13 cellular contexts compared by ENCODE assay signal in genomic region chr10:4270116-4270515, GRCh38.
A peak's percentile ranks its signal among the peaks of the same experiment; 100 is the strongest.
DNase-seq lines count a peak whose midpoint lies in the region; ATAC-seq and TF ChIP-seq lines count a peak whose summit lies in the region.
"Had no signal": no experiment of that assay in that cellular context is flagged by ENCODE, and none has a peak within 500 bp of the region (broad histone marks: within the 10 kb centered on the region; RNA-seq: fewer than 3 reads in every experiment).

No MANE protein-coding gene starts in this region.

- H3K36me3 ChIP-seq in left ventricle myocardium inferior (no peaks in the 10 kb centered on the region), upper lobe of right lung (no peaks in the 10 kb centered on the region), endodermal cell (ENCODE audit: control insufficient read depth, insufficient read depth, low read length) (no peaks in the 10 kb centered on the region)
- H3K36me3 ChIP-seq: gastrocnemius medialis, pancreas had no signal

- 92 to 100% methylated on average over 2 to 4 of the region's 4 CpGs for WGBS in endodermal cell (ENCODE audit: insufficient coverage in 1 of 2, insufficient read length in 1 of 2), 2 experiments

- peaks cover 22% of the 10 kb centered on the region for H3K9me3 Mint-ChIP-seq in endodermal cell

- H3K4me3 ChIP-seq in left ventricle myocardium inferior (no peak overlapping the region), upper lobe of right lung (no peak overlapping the region), endodermal cell (ENCODE audit: low read length) (no peak overlapping the region)
- H3K4me3 ChIP-seq: gastrocnemius medialis, pancreas had no signal

- H3K36me3 Mint-ChIP-seq in endodermal cell (ENCODE audit: low read depth), result no peaks in the 10 kb centered on the region

- DNase-seq in SIG-M5 treated with dmso at 0.1 percent for 504 hours (lab: John Stamatoyannopoulos, UW; ENCODE audit: unreplicated experiment), result peak; percentile 47
- no peak for DNase-seq in SIG-M5 (lab: John Stamatoyannopoulos, UW)
- peak; percentile 66 for DNase-seq in astrocyte of the hippocampus (ENCODE audit: low read depth, low spot score)
- DNase-seq in left ventricle myocardium inferior, result no peak
- no peak for DNase-seq in upper lobe of right lung
- DNase-seq in activated T-cell treated with anti-CD3 and anti-CD28 coated beads for 4 hours, result no peak
- no peak for DNase-seq in stimulated activated naive CD4-positive, alpha-beta T cell (lab: John Stamatoyannopoulos, UW)
- DNase-seq in endodermal cell, result no peak
- DNase-seq: 8988T; activated naive CD4-positive, alpha-beta T cell treated with Interleukin-2 at 50 U/mL for 16 hours; NCI-H2107; pancreas had no signal

- no peaks in the 10 kb centered on the region for H3K27me3 Mint-ChIP-seq in endodermal cell (ENCODE audit: insufficient read depth)

- H3K9ac ChIP-seq in endodermal cell (ENCODE audit: extremely low read depth, low read length, poor library complexity, severe bottlenecking), result no peak overlapping the region

- ATAC-seq in upper lobe of right lung, result peak; percentile 87

- H3K4me3 Mint-ChIP-seq in endodermal cell, result no peak overlapping the region

- no peak overlapping the region for H3K27ac Mint-ChIP-seq in endodermal cell

- H3K9me3 ChIP-seq in left ventricle myocardium inferior (replicated peaks) (no peaks in the 10 kb centered on the region), upper lobe of right lung (no peaks in the 10 kb centered on the region), endodermal cell (ENCODE audit: control insufficient read depth, low read length) (peaks cover 18% of the 10 kb centered on the region)
- H3K9me3 ChIP-seq: gastrocnemius medialis, pancreas had no signal

- H3K4me1 Mint-ChIP-seq in endodermal cell, result no peaks in the 10 kb centered on the region

- H3K4me1 ChIP-seq in left ventricle myocardium inferior (peaks cover 28% of the 10 kb centered on the region), upper lobe of right lung (peaks cover 23% of the 10 kb centered on the region), endodermal cell (ENCODE audit: control insufficient read depth, insufficient read depth, low read length) (no peaks in the 10 kb centered on the region)
- H3K4me1 ChIP-seq: pancreas had no signal

- intact Hi-C loops in left ventricle myocardium inferior (cut with micrococcal nuclease) (no loop called here), upper lobe of right lung (cut with DNase I) (no loop called here)

- no peaks in the 10 kb centered on the region for H3K27me3 ChIP-seq in left ventricle myocardium inferior (ENCODE audit: low read depth)
- no peaks in the 10 kb centered on the region for H3K27me3 ChIP-seq in upper lobe of right lung
- H3K27me3 ChIP-seq in endodermal cell (ENCODE audit: control insufficient read depth, insufficient read depth, low read length, poor library complexity, severe bottlenecking), result no peaks in the 10 kb centered on the region
- H3K27me3 ChIP-seq: gastrocnemius medialis had no signal

- H3K27ac ChIP-seq in left ventricle myocardium inferior (replicated peaks) (peak overlapping the region; percentile 2), upper lobe of right lung (no peak overlapping the region), endodermal cell (ENCODE audit: low read depth, low read length) (no peak overlapping the region)
- H3K27ac ChIP-seq: gastrocnemius medialis, pancreas had no signal

- TF ChIP-seq CTCF in left ventricle myocardium inferior (IDR thresholded peaks at IDR 0.05; ENCODE audit: borderline replicate concordance), result no peak
- TF ChIP-seq CTCF in upper lobe of right lung (IDR thresholded peaks at IDR 0.05), result no peak
- TF ChIP-seq CTCF in endodermal cell (conservative IDR thresholded peaks at IDR 0.05), result no peak

Comparison
In these comparisons a context has a peak if more than half of its experiments do, and no peak if none do; other contexts are left out.
1. DNase-seq: peak in SIG-M5 treated with dmso at 0.1 percent for 504 hours (single experiment) and astrocyte of the hippocampus (single experiment); none in SIG-M5 (single experiment), left ventricle myocardium inferior (single experiment), upper lobe of right lung (single experiment), activated T-cell treated with anti-CD3 and anti-CD28 coated beads for 4 hours (single experiment), stimulated activated naive CD4-positive, alpha-beta T cell (0 of 6) and endodermal cell (single experiment).